In the genomic region with DNA sequence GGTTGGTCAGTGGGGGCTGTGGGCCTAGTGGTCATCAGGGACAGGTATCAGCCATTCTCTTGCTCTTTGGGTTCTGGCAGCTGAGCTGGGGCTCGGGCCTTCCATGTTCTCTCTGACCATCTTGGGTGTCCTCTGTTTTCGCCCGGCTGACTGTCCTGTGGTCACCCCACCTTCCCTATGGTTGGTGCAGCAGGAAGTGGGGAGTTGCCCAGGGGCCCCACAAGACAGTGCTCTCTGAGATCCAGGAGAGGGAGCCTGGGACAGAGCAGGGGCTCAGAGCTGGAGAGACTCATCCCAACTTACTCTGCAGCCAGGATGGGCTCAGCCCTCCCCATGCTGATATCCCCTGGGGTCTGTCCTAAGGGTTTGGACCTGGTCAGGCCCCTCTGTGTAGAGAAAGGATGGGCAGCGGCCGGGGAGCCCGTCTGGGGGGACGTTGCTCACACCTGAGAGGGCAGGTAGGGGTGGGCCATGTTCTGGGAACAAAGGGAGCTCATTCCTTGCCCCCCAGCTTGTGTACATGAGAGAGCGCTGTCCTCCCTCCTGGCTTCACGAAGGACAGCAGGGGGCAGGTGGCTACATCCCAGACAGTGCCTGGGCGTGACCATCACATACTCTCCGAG, we compare ENCODE assay signal across 1 cellular context.
TF ChIP-seq lines count a peak whose summit lies in the region.

No MANE protein-coding gene starts in this region.

TF ChIP-seq in HepG2, 621 proteins besides CTCF, POLR2A, EP300 and RAD21 (continued from another document):
- TF ChIP-seq, protein P1, sequence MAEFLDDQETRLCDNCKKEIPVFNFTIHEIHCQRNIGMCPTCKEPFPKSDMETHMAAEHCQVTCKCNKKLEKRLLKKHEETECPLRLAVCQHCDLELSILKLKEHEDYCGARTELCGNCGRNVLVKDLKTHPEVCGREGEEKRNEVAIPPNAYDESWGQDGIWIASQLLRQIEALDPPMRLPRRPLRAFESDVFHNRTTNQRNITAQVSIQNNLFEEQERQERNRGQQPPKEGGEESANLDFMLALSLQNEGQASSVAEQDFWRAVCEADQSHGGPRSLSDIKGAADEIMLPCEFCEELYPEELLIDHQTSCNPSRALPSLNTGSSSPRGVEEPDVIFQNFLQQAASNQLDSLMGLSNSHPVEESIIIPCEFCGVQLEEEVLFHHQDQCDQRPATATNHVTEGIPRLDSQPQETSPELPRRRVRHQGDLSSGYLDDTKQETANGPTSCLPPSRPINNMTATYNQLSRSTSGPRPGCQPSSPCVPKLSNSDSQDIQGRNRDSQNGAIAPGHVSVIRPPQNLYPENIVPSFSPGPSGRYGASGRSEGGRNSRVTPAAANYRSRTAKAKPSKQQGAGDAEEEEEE (CRISPR knock-in tag; IDR thresholded peaks at IDR 0.05; ENCODE audit: borderline replicate concordance), result no peak
- TF ChIP-seq SKI (IDR thresholded peaks at IDR 0.05; ENCODE audit: partially characterized antibody), result no peak
- TF ChIP-seq SRSF1 (optimal IDR thresholded peaks at IDR 0.05; ENCODE audit: low read depth, low read length), result no peak
- TF ChIP-seq MTF2 (CRISPR knock-in tag; IDR thresholded peaks at IDR 0.05; ENCODE audit: borderline replicate concordance), result no peak
- TF ChIP-seq ZFP82 (CRISPR knock-in tag; IDR thresholded peaks at IDR 0.05; ENCODE audit: borderline replicate concordance), result no peak
- TF ChIP-seq, protein P2, sequence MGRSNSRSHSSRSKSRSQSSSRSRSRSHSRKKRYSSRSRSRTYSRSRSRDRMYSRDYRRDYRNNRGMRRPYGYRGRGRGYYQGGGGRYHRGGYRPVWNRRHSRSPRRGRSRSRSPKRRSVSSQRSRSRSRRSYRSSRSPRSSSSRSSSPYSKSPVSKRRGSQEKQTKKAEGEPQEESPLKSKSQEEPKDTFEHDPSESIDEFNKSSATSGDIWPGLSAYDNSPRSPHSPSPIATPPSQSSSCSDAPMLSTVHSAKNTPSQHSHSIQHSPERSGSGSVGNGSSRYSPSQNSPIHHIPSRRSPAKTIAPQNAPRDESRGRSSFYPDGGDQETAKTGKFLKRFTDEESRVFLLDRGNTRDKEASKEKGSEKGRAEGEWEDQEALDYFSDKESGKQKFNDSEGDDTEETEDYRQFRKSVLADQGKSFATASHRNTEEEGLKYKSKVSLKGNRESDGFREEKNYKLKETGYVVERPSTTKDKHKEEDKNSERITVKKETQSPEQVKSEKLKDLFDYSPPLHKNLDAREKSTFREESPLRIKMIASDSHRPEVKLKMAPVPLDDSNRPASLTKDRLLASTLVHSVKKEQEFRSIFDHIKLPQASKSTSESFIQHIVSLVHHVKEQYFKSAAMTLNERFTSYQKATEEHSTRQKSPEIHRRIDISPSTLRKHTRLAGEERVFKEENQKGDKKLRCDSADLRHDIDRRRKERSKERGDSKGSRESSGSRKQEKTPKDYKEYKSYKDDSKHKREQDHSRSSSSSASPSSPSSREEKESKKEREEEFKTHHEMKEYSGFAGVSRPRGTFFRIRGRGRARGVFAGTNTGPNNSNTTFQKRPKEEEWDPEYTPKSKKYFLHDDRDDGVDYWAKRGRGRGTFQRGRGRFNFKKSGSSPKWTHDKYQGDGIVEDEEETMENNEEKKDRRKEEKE (IDR thresholded peaks at IDR 0.05), result no peak
- TF ChIP-seq, protein P3, sequence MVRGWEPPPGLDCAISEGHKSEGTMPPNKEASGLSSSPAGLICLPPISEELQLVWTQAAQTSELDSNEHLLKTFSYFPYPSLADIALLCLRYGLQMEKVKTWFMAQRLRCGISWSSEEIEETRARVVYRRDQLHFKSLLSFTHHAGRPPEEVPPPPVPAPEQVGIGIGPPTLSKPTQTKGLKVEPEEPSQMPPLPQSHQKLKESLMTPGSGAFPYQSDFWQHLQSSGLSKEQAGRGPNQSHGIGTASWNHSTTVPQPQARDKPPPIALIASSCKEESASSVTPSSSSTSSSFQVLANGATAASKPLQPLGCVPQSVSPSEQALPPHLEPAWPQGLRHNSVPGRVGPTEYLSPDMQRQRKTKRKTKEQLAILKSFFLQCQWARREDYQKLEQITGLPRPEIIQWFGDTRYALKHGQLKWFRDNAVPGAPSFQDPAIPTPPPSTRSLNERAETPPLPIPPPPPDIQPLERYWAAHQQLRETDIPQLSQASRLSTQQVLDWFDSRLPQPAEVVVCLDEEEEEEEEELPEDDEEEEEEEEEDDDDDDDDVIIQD (CRISPR knock-in tag; IDR thresholded peaks at IDR 0.05; ENCODE audit: low read depth), result no peak
